ENCODE assay signal across 10 cellular contexts in genomic region chr3:50502225-50502583, GRCh38. TPM values are rescaled to one million over a fixed set of nuclear protein-coding genes. Genes with fewer than 3 reads are reported as not detected.
DNase-seq lines count a peak whose midpoint lies in the region; ATAC-seq and TF ChIP-seq lines count a peak whose summit lies in the region.
"Had no signal": no experiment of that assay in that cellular context is flagged by ENCODE, and none has a peak within 500 bp of the region (broad histone marks: within the 10 kb centered on the region; RNA-seq: fewer than 3 reads in every experiment).

No MANE protein-coding gene starts in this region.

- no peak overlapping the region for H2AFZ ChIP-seq in neuron (ENCODE audit: low read depth, low read length)

- H3K27ac Mint-ChIP-seq in IgD-negative memory B cell, result no peak overlapping the region

- TF ChIP-seq POLR2A in GM18505 (IDR thresholded peaks at IDR 0.05; ENCODE audit: borderline replicate concordance, extremely low read depth, insufficient read depth, insufficient read length), result no peak

- no peaks in the 10 kb centered on the region for H3K36me3 ChIP-seq in endocrine pancreas (ENCODE audit: control insufficient read depth, insufficient read depth, low read length)
- no peaks in the 10 kb centered on the region for H3K36me3 ChIP-seq in neuron (ENCODE audit: insufficient read depth, low read length)

- H3K9me3 ChIP-seq in endocrine pancreas (ENCODE audit: control insufficient read depth, low read length), result no peaks in the 10 kb centered on the region
- no peaks in the 10 kb centered on the region for H3K9me3 ChIP-seq in neuron (ENCODE audit: low read length)

- H3K27me3 ChIP-seq in endocrine pancreas (ENCODE audit: control insufficient read depth, insufficient read depth, low read length), result no peaks in the 10 kb centered on the region
- H3K27me3 ChIP-seq in neuron (ENCODE audit: insufficient read depth, low read length), result peaks cover 75% of the 10 kb centered on the region

- H3K36me3 Mint-ChIP-seq in IgD-negative memory B cell, result no peaks in the 10 kb centered on the region

- DNase-seq in NCI-H1417 (lab: John Stamatoyannopoulos, UW), result peak in 2 of 3 experiments; percentile 29 to 53
- no peak for DNase-seq in NCI-H1417 treated with DMSO at 0.1 percent for 48 hours (lab: John Stamatoyannopoulos, UW)
- DNase-seq in NCI-H1092 (lab: John Stamatoyannopoulos, UW), result no peak
- no peak for DNase-seq in iPS-NIHi7 (ENCODE audit: extremely low spot score)
- DNase-seq: activated effector memory CD4-positive, alpha-beta T cell treated with Interleukin-2 at 50 U/mL for 16 hours had no signal

- H3K4me3 ChIP-seq in endocrine pancreas (ENCODE audit: control insufficient read depth, insufficient read depth, low read length), result peak overlapping the region; percentile 35
- H3K4me3 ChIP-seq in neuron (ENCODE audit: low read length), result peak overlapping the region; percentile 53

- peak overlapping the region; percentile 65 for H3K9ac ChIP-seq in endocrine pancreas (ENCODE audit: control insufficient read depth, insufficient read depth, low read length)
- H3K9ac ChIP-seq: KMS-11 had no signal

- no peak for ATAC-seq in GM18505 (IDR thresholded peaks at IDR 0.05; ENCODE audit: unreplicated experiment)

- H3K27me3 Mint-ChIP-seq in IgD-negative memory B cell, result peaks cover 22% of the 10 kb centered on the region

- H3K4me1 ChIP-seq in endocrine pancreas (ENCODE audit: control insufficient read depth, insufficient read depth, low read length), result no peaks in the 10 kb centered on the region
- H3K4me1 ChIP-seq in neuron (ENCODE audit: insufficient read depth, low read length), result peaks cover 11% of the 10 kb centered on the region

- H3K4me3 Mint-ChIP-seq in IgD-negative memory B cell, result peak overlapping the region; percentile 60 to 86 (median 74)

- H3K4me1 Mint-ChIP-seq in IgD-negative memory B cell, result peaks cover 4 to 5% (median 4%) of the 10 kb centered on the region in 3 donors

- H3K9me3 Mint-ChIP-seq in IgD-negative memory B cell, result no peaks in the 10 kb centered on the region

RNA-seq across cellular contexts. Expression of gene CACNA2D2, which starts 1.2 kb away (rescaled TPM):
- polyA plus RNA-seq in IgD-negative memory B cell, result 0.11 TPM

Comparison
In these comparisons a context has a peak if more than half of its experiments do, and no peak if none do; other contexts are left out.
1. DNase-seq: peak in NCI-H1417 (2 of 3); none in NCI-H1417 treated with DMSO at 0.1 percent for 48 hours (single experiment), NCI-H1092 (single experiment) and iPS-NIHi7 (single experiment).